12 cellular contexts compared by ENCODE assay signal in genomic region chr4:95304898-95305297, GRCh38.
A peak's percentile ranks its signal among the peaks of the same experiment; 100 is the strongest.
DNase-seq lines count a peak whose midpoint lies in the region; ATAC-seq and TF ChIP-seq lines count a peak whose summit lies in the region.
"Had no signal": no experiment of that assay in that cellular context is flagged by ENCODE, and none has a peak within 500 bp of the region (broad histone marks: within the 10 kb centered on the region; RNA-seq: fewer than 3 reads in every experiment).

No MANE protein-coding gene starts in this region.

- no peak for ATAC-seq in HG02884 (IDR thresholded peaks at IDR 0.05; ENCODE audit: unreplicated experiment)
- no peak for ATAC-seq in GM19328 (IDR thresholded peaks at IDR 0.05; ENCODE audit: unreplicated experiment)
- ATAC-seq: activated T-cell treated with anti-CD3 and anti-CD28 coated beads, Interleukin-2, amount 50 U/mL, for 72 hours had no signal

- no peak overlapping the region for H3K27ac ChIP-seq in brain microvascular endothelial cell
- H3K27ac ChIP-seq: 22Rv1 had no signal

- TF ChIP-seq CTCF in brain microvascular endothelial cell (IDR thresholded peaks at IDR 0.05; ENCODE audit: low read depth, low read length, missing control alignments) = no peak

- in situ Hi-C loops in brain microvascular endothelial cell (cut with HindIII; ENCODE audit: low pct_ligation_motif_present, low sequenced_read_pairs) = no loop called here

- H3K36me3 ChIP-seq in brain microvascular endothelial cell (replicated peaks) = no peaks in the 10 kb centered on the region

- H3K4me3 ChIP-seq in brain microvascular endothelial cell (ENCODE audit: low read depth, low read length) = no peak overlapping the region

- H3K27me3 ChIP-seq in brain microvascular endothelial cell (replicated peaks) = no peaks in the 10 kb centered on the region

- DNase-seq in SIG-M5 treated with dmso at 0.1 percent for 504 hours (lab: John Stamatoyannopoulos, UW; ENCODE audit: unreplicated experiment) (peak; percentile 24), SIG-M5 (lab: John Stamatoyannopoulos, UW) (no peak), brain microvascular endothelial cell (peak; percentile 35), inferior parietal cortex (ENCODE audit: extremely low spot score) (peak; percentile 60), superior temporal gyrus (ENCODE audit: extremely low spot score) (peak; percentile 83), NCI-H446 (lab: John Stamatoyannopoulos, UW) (no peak)
- DNase-seq: activated T-cell treated with anti-CD3 and anti-CD28 coated beads, Interleukin-2, amount 50 U/mL, for 72 hours; glutamatergic neuron; NCI-H2029 treated with DMSO at 0.1 percent for 48 hours had no signal

Comparison
In these comparisons a context has a peak if more than half of its experiments do, and no peak if none do; other contexts are left out.
1. DNase-seq: peak in SIG-M5 treated with dmso at 0.1 percent for 504 hours (single experiment), brain microvascular endothelial cell (single experiment), inferior parietal cortex (single experiment) and superior temporal gyrus (single experiment); none in SIG-M5 (single experiment) and NCI-H446 (0 of 2).